1 cellular context compared by ENCODE assay signal in genomic region chr17:29579866-29580771, GRCh38.
A peak's percentile ranks its signal among the peaks of the same experiment; 100 is the strongest.
TF ChIP-seq lines count a peak whose summit lies in the region.

No MANE protein-coding gene starts in this region.

TF ChIP-seq in GM12878, 131 proteins besides CTCF, POLR2A, EP300 and RAD21 (continued from another document):
- TF ChIP-seq ELK1 (IDR thresholded peaks at IDR 0.05; ENCODE audit: low read depth, low read length) (0 out of 2 replicates have a peak, but pooled peaks have one; percentile 43), SUPT20H (IDR thresholded peaks at IDR 0.05; ENCODE audit: borderline replicate concordance, control insufficient read depth, low read depth, low read length) (no peak), REST (IDR thresholded peaks at IDR 0.05; ENCODE audit: low read depth, low read length) (no peak), CHD4 (IDR thresholded peaks at IDR 0.05) (no peak), NFIC (IDR thresholded peaks at IDR 0.05; ENCODE audit: low read depth, low read length) (no peak), CEBPZ (IDR thresholded peaks at IDR 0.05; ENCODE audit: low read depth, low read length) (no peak), CHD2 (IDR thresholded peaks at IDR 0.05; ENCODE audit: borderline replicate concordance, low read depth, low read length) (0 out of 2 replicates have a peak, but pooled peaks have one; percentile 14), SMC3 (IDR thresholded peaks at IDR 0.05; ENCODE audit: borderline replicate concordance, low read length) (peak; percentile 92), STAT1 (conservative IDR thresholded peaks at IDR 0.05) (no peak), CEBPB (IDR thresholded peaks at IDR 0.05; ENCODE audit: borderline replicate concordance in 1 of 2, low read depth in 2 of 2, low read length in 2 of 2) (no peak), ZNF207 (IDR thresholded peaks at IDR 0.05; ENCODE audit: borderline replicate concordance) (0 out of 2 replicates have a peak, but pooled peaks have one; percentile 73), FOS (IDR thresholded peaks at IDR 0.05; ENCODE audit: borderline replicate concordance, extremely low read depth, insufficient read length) (no peak), JUNB (IDR thresholded peaks at IDR 0.05) (no peak), YY1 (IDR thresholded peaks at IDR 0.05; ENCODE audit: low read depth, low read length) (peak; percentile 72; the same call in 1 of the 2 replicates), SP1 (IDR thresholded peaks at IDR 0.05; ENCODE audit: low read depth, low read length) (peak; percentile 17), MXI1 (IDR thresholded peaks at IDR 0.05; ENCODE audit: low read depth, low read length) (peak; percentile 76), SIN3A (IDR thresholded peaks at IDR 0.05; ENCODE audit: low read depth, low read length) (no peak), NR2C2 (IDR thresholded peaks at IDR 0.05; ENCODE audit: borderline replicate concordance, control insufficient read depth, insufficient read length, low read depth) (no peak), LARP7 (IDR thresholded peaks at IDR 0.05) (peak; percentile 60; the same call in 1 of the 2 replicates), RUNX3 (IDR thresholded peaks at IDR 0.05; ENCODE audit: low read length) (no peak; the same call in 1 of the 2 replicates), CREB1 (IDR thresholded peaks at IDR 0.05; ENCODE audit: low read depth) (no peak; the same call in 1 of the 2 replicates), E4F1 (IDR thresholded peaks at IDR 0.05; ENCODE audit: borderline replicate concordance, partially characterized antibody) (no peak)
